ENCODE assay signal across 38 cellular contexts in genomic region chrX:22934640-22935039, GRCh38.
"Had no signal": no experiment of that assay in that cellular context is flagged by ENCODE, and none has a peak within 500 bp of the region (broad histone marks: within the 10 kb centered on the region; RNA-seq: fewer than 3 reads in every experiment).

No MANE protein-coding gene starts in this region.

- H3K4me1 Mint-ChIP-seq: activated naive CD4-positive, alpha-beta T cell treated with anti-CD3 and anti-CD28 coated beads, Interleukin-2, amount 10 ng/mL, durations not matched to agents 7 days and 5 days; activated naive CD4-positive, alpha-beta T cell treated with anti-CD3 and anti-CD28 coated beads, Interleukin-2, amount 50 U/mL, for 24 hours; activated naive CD8-positive, alpha-beta T cell treated with anti-CD3 and anti-CD28 coated beads for 36 hours; activated naive CD8-positive, alpha-beta T cell treated with anti-CD3 and anti-CD28 coated beads, Interleukin-2, amount 10 ng/mL, durations not matched to agents 7 days and 5 days; activated naive CD8-positive, alpha-beta T cell treated with anti-CD3 and anti-CD28 coated beads, Interleukin-2, amount 50 U/mL, for 24 hours; activated T-helper 17 cell treated with anti-CD3 and anti-CD28 coated beads, Interleukin-2, amount 50 U/mL, for 72 hours; brain; central memory CD8-positive, alpha-beta T cell had no signal

- H3K27ac ChIP-seq: adrenal gland, ascending aorta, body of pancreas, brain microvascular endothelial cell, breast epithelium, cardiac muscle cell had no signal

- H3K9me3 Mint-ChIP-seq: activated naive CD4-positive, alpha-beta T cell treated with anti-CD3 and anti-CD28 coated beads for 36 hours; activated naive CD4-positive, alpha-beta T cell treated with anti-CD3 and anti-CD28 coated beads, Interleukin-2, amount 10 ng/mL, durations not matched to agents 7 days and 5 days; activated naive CD4-positive, alpha-beta T cell treated with anti-CD3 and anti-CD28 coated beads, Interleukin-2, amount 50 U/mL, for 24 hours; activated naive CD8-positive, alpha-beta T cell treated with anti-CD3 and anti-CD28 coated beads for 36 hours; activated naive CD8-positive, alpha-beta T cell treated with anti-CD3 and anti-CD28 coated beads, Interleukin-2, amount 10 ng/mL, durations not matched to agents 7 days and 5 days; activated naive CD8-positive, alpha-beta T cell treated with anti-CD3 and anti-CD28 coated beads, Interleukin-2, amount 50 U/mL, for 24 hours; activated T-cell treated with anti-CD3 and anti-CD28 coated beads, Interleukin-2, amount 50 U/mL, for 24 hours; activated T-cell treated with anti-CD3 and anti-CD28 coated beads, Interleukin-2, amount 50 U/mL, for 4 hours; activated T-cell treated with anti-CD3 and anti-CD28 coated beads, Interleukin-2, amount 50 U/mL, for 72 hours; activated T-helper 2 cell treated with anti-CD3 and anti-CD28 coated beads, Interferon-gamma antibody, Interleukin-2, Interleukin-4, amounts not matched to agents 10 μg/mL and 5 μg/mL and 100 μg/mL, durations not matched to agents 14 hours and 24 hours and 36 hours; brain had no signal

- ATAC-seq: activated naive CD4-positive, alpha-beta T cell treated with anti-CD3 and anti-CD28 coated beads, Interleukin-2, amount 50 U/mL, for 72 hours; activated naive CD8-positive, alpha-beta T cell treated with anti-CD3 and anti-CD28 coated beads, Interleukin-2, amount 50 U/mL, for 24 hours; activated T-cell treated with anti-CD3 and anti-CD28 coated beads, Interleukin-2, amount 50 U/mL, for 4 hours; activated T-cell treated with anti-CD3 and anti-CD28 coated beads, Interleukin-2, amount 50 U/mL, for 72 hours; activated T-helper 17 cell treated with anti-CD3 and anti-CD28 coated beads, Interleukin-2, amount 50 U/mL, for 72 hours; body of pancreas had no signal

- H3K4me1 ChIP-seq: adrenal gland, ascending aorta, body of pancreas, breast epithelium had no signal

- H3K9me3 ChIP-seq: adrenal gland, ascending aorta, body of pancreas, breast epithelium had no signal

- DNase-seq: activated effector memory CD4-positive, alpha-beta T cell treated with anti-CD3 and anti-CD28 coated beads, Interleukin-2, amount 50 U/mL, for 16 hours; activated effector memory CD4-positive, alpha-beta T cell treated with Interleukin-2 at 50 U/mL for 16 hours; activated gamma-delta T cell; activated gamma-delta T cell treated with Interleukin-2 at 50 U/mL for 16 hours; activated naive CD4-positive, alpha-beta T cell; activated naive CD4-positive, alpha-beta T cell treated with anti-CD3 and anti-CD28 coated beads for 36 hours; activated naive CD4-positive, alpha-beta T cell treated with anti-CD3 and anti-CD28 coated beads, Interleukin-2, amount 10 ng/mL, durations not matched to agents 7 days and 5 days; activated naive CD4-positive, alpha-beta T cell treated with anti-CD3 and anti-CD28 coated beads, Interleukin-2, amount 50 U/mL, for 16 hours; activated naive CD4-positive, alpha-beta T cell treated with Interleukin-2 at 50 U/mL for 16 hours; activated naive CD8-positive, alpha-beta T cell treated with anti-CD3 and anti-CD28 coated beads for 36 hours; activated naive CD8-positive, alpha-beta T cell treated with anti-CD3 and anti-CD28 coated beads, Interleukin-2, amount 10 ng/mL, durations not matched to agents 7 days and 5 days; activated naive CD8-positive, alpha-beta T cell treated with anti-CD3 and anti-CD28 coated beads, Interleukin-2, amount 50 U/mL, for 24 hours; activated T-cell treated with anti-CD3 and anti-CD28 coated beads for 4 hours; activated T-cell treated with anti-CD3 and anti-CD28 coated beads, Interleukin-2, amount 50 U/mL, for 1 hour; activated T-cell treated with anti-CD3 and anti-CD28 coated beads, Interleukin-2, amount 50 U/mL, for 24 hours; activated T-cell treated with anti-CD3 and anti-CD28 coated beads, Interleukin-2, amount 50 U/mL, for 4 hours; activated T-cell treated with anti-CD3 and anti-CD28 coated beads, Interleukin-2, amount 50 U/mL, for 72 hours; adrenal gland; amniotic stem cell; amygdala; anterior cingulate cortex; aorta; body of pancreas; brain microvascular endothelial cell; caudate nucleus; central memory CD4-positive, alpha-beta T cell; cerebellar nuclear complex had no signal

- H3K4me3 ChIP-seq: adrenal gland, ascending aorta, body of pancreas, breast epithelium, cardiac muscle cell had no signal

- H3K36me3 Mint-ChIP-seq: activated naive CD4-positive, alpha-beta T cell treated with anti-CD3 and anti-CD28 coated beads, Interleukin-2, amount 10 ng/mL, durations not matched to agents 7 days and 5 days; activated naive CD4-positive, alpha-beta T cell treated with anti-CD3 and anti-CD28 coated beads, Interleukin-2, amount 50 U/mL, for 24 hours; activated naive CD4-positive, alpha-beta T cell treated with anti-CD3 and anti-CD28 coated beads, Interleukin-2, amount 50 U/mL, for 72 hours; activated naive CD8-positive, alpha-beta T cell; activated naive CD8-positive, alpha-beta T cell treated with anti-CD3 and anti-CD28 coated beads for 36 hours; activated naive CD8-positive, alpha-beta T cell treated with anti-CD3 and anti-CD28 coated beads, Interleukin-2, amount 10 ng/mL, durations not matched to agents 7 days and 5 days; brain had no signal

- H3K27ac Mint-ChIP-seq: activated naive CD4-positive, alpha-beta T cell treated with anti-CD3 and anti-CD28 coated beads for 36 hours; activated naive CD4-positive, alpha-beta T cell treated with anti-CD3 and anti-CD28 coated beads, Interleukin-2, amount 10 ng/mL, durations not matched to agents 7 days and 5 days; activated naive CD4-positive, alpha-beta T cell treated with anti-CD3 and anti-CD28 coated beads, Interleukin-2, amount 50 U/mL, for 24 hours; activated naive CD4-positive, alpha-beta T cell treated with anti-CD3 and anti-CD28 coated beads, Interleukin-2, amount 50 U/mL, for 72 hours; activated naive CD8-positive, alpha-beta T cell; activated naive CD8-positive, alpha-beta T cell treated with anti-CD3 and anti-CD28 coated beads for 36 hours; activated naive CD8-positive, alpha-beta T cell treated with anti-CD3 and anti-CD28 coated beads, Interleukin-2, amount 10 ng/mL, durations not matched to agents 7 days and 5 days; activated naive CD8-positive, alpha-beta T cell treated with anti-CD3 and anti-CD28 coated beads, Interleukin-2, amount 50 U/mL, for 24 hours; activated T-cell treated with anti-CD3 and anti-CD28 coated beads, Interleukin-2, amount 50 U/mL, for 24 hours; activated T-cell treated with anti-CD3 and anti-CD28 coated beads, Interleukin-2, amount 50 U/mL, for 72 hours; activated T-helper 17 cell treated with anti-CD3 and anti-CD28 coated beads, Interleukin-2, amount 50 U/mL, for 72 hours; activated T-helper 2 cell treated with anti-CD3 and anti-CD28 coated beads, Interferon-gamma antibody, Interleukin-2, Interleukin-4, amounts not matched to agents 10 μg/mL and 5 μg/mL and 100 μg/mL, durations not matched to agents 14 hours and 24 hours and 36 hours; brain had no signal

- H3K4me3 Mint-ChIP-seq: activated naive CD4-positive, alpha-beta T cell treated with anti-CD3 and anti-CD28 coated beads for 36 hours; activated naive CD4-positive, alpha-beta T cell treated with anti-CD3 and anti-CD28 coated beads, Interleukin-2, amount 10 ng/mL, durations not matched to agents 7 days and 5 days; activated naive CD4-positive, alpha-beta T cell treated with anti-CD3 and anti-CD28 coated beads, Interleukin-2, amount 50 U/mL, for 24 hours; activated naive CD8-positive, alpha-beta T cell; activated naive CD8-positive, alpha-beta T cell treated with anti-CD3 and anti-CD28 coated beads for 36 hours; activated naive CD8-positive, alpha-beta T cell treated with anti-CD3 and anti-CD28 coated beads, Interleukin-2, amount 10 ng/mL, durations not matched to agents 7 days and 5 days; activated naive CD8-positive, alpha-beta T cell treated with anti-CD3 and anti-CD28 coated beads, Interleukin-2, amount 50 U/mL, for 24 hours; activated T-cell treated with anti-CD3 and anti-CD28 coated beads, Interleukin-2, amount 50 U/mL, for 24 hours; activated T-cell treated with anti-CD3 and anti-CD28 coated beads, Interleukin-2, amount 50 U/mL, for 4 hours; activated T-cell treated with anti-CD3 and anti-CD28 coated beads, Interleukin-2, amount 50 U/mL, for 72 hours; activated T-helper 17 cell treated with anti-CD3 and anti-CD28 coated beads, Interleukin-2, amount 50 U/mL, for 72 hours; brain; central memory CD8-positive, alpha-beta T cell had no signal

- H3K36me3 ChIP-seq: adrenal gland, ascending aorta, brain microvascular endothelial cell, breast epithelium, cardiac muscle cell had no signal

- H3K27me3 ChIP-seq: adrenal gland, ascending aorta, body of pancreas, brain microvascular endothelial cell, cardiac muscle cell had no signal

- FAIRE-seq: bronchial epithelial cell had no signal

- H3K27me3 Mint-ChIP-seq: activated naive CD4-positive, alpha-beta T cell treated with anti-CD3 and anti-CD28 coated beads, Interleukin-2, amount 10 ng/mL, durations not matched to agents 7 days and 5 days; activated naive CD4-positive, alpha-beta T cell treated with anti-CD3 and anti-CD28 coated beads, Interleukin-2, amount 50 U/mL, for 24 hours; activated naive CD8-positive, alpha-beta T cell; activated naive CD8-positive, alpha-beta T cell treated with anti-CD3 and anti-CD28 coated beads for 36 hours; activated naive CD8-positive, alpha-beta T cell treated with anti-CD3 and anti-CD28 coated beads, Interleukin-2, amount 50 U/mL, for 24 hours; activated T-helper 17 cell treated with anti-CD3 and anti-CD28 coated beads, Interleukin-2, amount 50 U/mL, for 72 hours; brain; central memory CD8-positive, alpha-beta T cell had no signal
